In genomic region chr22:29327089-29327764, GRCh38 we compare ENCODE assay signal across 19 cellular contexts. TPM values are rescaled to one million over a fixed set of nuclear protein-coding genes. Genes with fewer than 3 reads are reported as not detected.
DNase-seq lines count a peak whose midpoint lies in the region; ATAC-seq and TF ChIP-seq lines count a peak whose summit lies in the region.
"Had no signal": no experiment of that assay in that cellular context is flagged by ENCODE, and none has a peak within 500 bp of the region (broad histone marks: within the 10 kb centered on the region; RNA-seq: fewer than 3 reads in every experiment).

No MANE protein-coding gene starts in this region.

- H3K9me3 Mint-ChIP-seq in MCF 10A (ENCODE audit: unreplicated experiment): no peaks in the 10 kb centered on the region
- H3K9me3 Mint-ChIP-seq: HFFc6 had no signal

- DNase-seq in sciatic nerve (ENCODE audit: low spot score): no peak
- no peak for DNase-seq in MCF 10A (ENCODE audit: unreplicated experiment)
- no peak for DNase-seq in SHP77 (lab: John Stamatoyannopoulos, UW)
- no peak for DNase-seq in iPS-NIHi11 (ENCODE audit: low spot score)
- DNase-seq: DMS79 treated with DMSO at 0.1 percent for 48 hours, HFFc6, KG1, NCI-H1417, NCI-H187, NCI-H2227 treated with DMSO at 0.1 percent for 48 hours, NCI-H510A treated with DMSO at 0.1 percent for 48 hours, NCI-H774, OCI-M1 had no signal

- BruUV-seq in MCF 10A (replicated peaks; lab: Mats Ljungman, UMichigan): no TSS peak

- intact Hi-C loops in sciatic nerve (cut with DNase I): no loop called here
- intact Hi-C loops in MCF 10A (cut with micrococcal nuclease): no loop called here

- peaks cover 59% of the 10 kb centered on the region for H3K4me1 ChIP-seq in BLaER1
- no peaks in the 10 kb centered on the region for H3K4me1 ChIP-seq in HEK293 (ENCODE audit: control insufficient read depth, insufficient read depth, low read length)

- H3K9me3 ChIP-seq in BLaER1 (no peaks in the 10 kb centered on the region), HEK293 (ENCODE audit: control insufficient read depth, insufficient read depth, low read depth, low read length) (no peaks in the 10 kb centered on the region)

- H4K20me1 ChIP-seq in BLaER1: no peaks in the 10 kb centered on the region

- H3K4me2 ChIP-seq in BLaER1: peak overlapping the region; percentile 79

- POLR2A ChIA-PET in HEK293 (lab: Yijun Ruan, JAX): no interaction called here
- POLR2A ChIA-PET in MCF 10A (lab: Yijun Ruan, JAX): interaction anchor here (2.6 kb wide), 1 partner anchor 19 kb away, joined by 11 read pairs; the partner anchor contains the start of gene GAS2L1

- H3K27ac Mint-ChIP-seq in MCF 10A (ENCODE audit: low read depth, unreplicated experiment): no peak overlapping the region
- H3K27ac Mint-ChIP-seq: HFFc6 had no signal

- H3K4me3 ChIP-seq in BLaER1 (no peak overlapping the region), HEK293 (ENCODE audit: low read depth, low read length) (no peak overlapping the region)

- TF ChIP-seq CTCF in HEK293 (tag by site-specific recombination; IDR thresholded peaks at IDR 0.05) (no peak), MCF 10A (IDR thresholded peaks at IDR 0.05; ENCODE audit: unreplicated experiment) (no peak)

- CTCF ChIA-PET in HEK293 (lab: Yijun Ruan, JAX) (interaction anchor here (0.8 to 2.3 kb wide), 2 partner anchors 8 to 10 kb away, joined by 3 to 7 read pairs; no protein-coding TSS in a partner anchor), MCF 10A (lab: Yijun Ruan, JAX) (interaction anchor here (0.6 to 0.7 kb wide), 2 partner anchors 144 to 1059 kb away, joined by 3 read pairs; no protein-coding TSS in a partner anchor)

- H3K4me1 Mint-ChIP-seq in MCF 10A (ENCODE audit: insufficient read depth, unreplicated experiment): peaks cover 5% of the 10 kb centered on the region
- H3K4me1 Mint-ChIP-seq: CD14-positive monocyte had no signal

- no peak overlapping the region for H3K4me3 Mint-ChIP-seq in MCF 10A (ENCODE audit: unreplicated experiment)
- H3K4me3 Mint-ChIP-seq: CD14-positive monocyte, HFFc6 had no signal

- H3K36me3 Mint-ChIP-seq in MCF 10A (ENCODE audit: insufficient read depth, unreplicated experiment): peaks cover 40% of the 10 kb centered on the region

- H3K27ac ChIP-seq in BLaER1: peak overlapping the region; percentile 84
- H3K27ac ChIP-seq in HEK293 (ENCODE audit: extremely low read depth, low read depth, low read length): no peak overlapping the region
- peak overlapping the region; percentile 38 for H3K27ac ChIP-seq in layer of hippocampus (ENCODE audit: low read depth, low read length)

- H3K9ac ChIP-seq in BLaER1: peak overlapping the region; percentile 68

- no peaks in the 10 kb centered on the region for H3K27me3 ChIP-seq in BLaER1
- no peaks in the 10 kb centered on the region for H3K27me3 ChIP-seq in layer of hippocampus (ENCODE audit: control insufficient read depth, insufficient read depth, low read length)

- H3K27me3 Mint-ChIP-seq in MCF 10A (ENCODE audit: insufficient read depth, unreplicated experiment): no peaks in the 10 kb centered on the region

- peaks cover 46% of the 10 kb centered on the region for H3K36me3 ChIP-seq in BLaER1
- peaks cover 0 to 65% of the 10 kb centered on the region in 2 experiments; a peak in 2 of 3 replicates for H3K36me3 ChIP-seq in HEK293 (ENCODE audit: control insufficient read depth in 2 of 2, insufficient read depth in 1 of 2, low read length in 2 of 2)

- ATAC-seq in sciatic nerve (peak; percentile 9), HG03025 (IDR thresholded peaks at IDR 0.05; ENCODE audit: low FRiP score, unreplicated experiment) (no peak)

TF ChIP-seq in HEK293, 187 proteins besides CTCF, POLR2A, EP300 and RAD21:
- TF ChIP-seq EGR2 (tag by site-specific recombination; IDR thresholded peaks at IDR 0.05; ENCODE audit: low read depth): peak; percentile 65; the same call in 1 of the 2 replicates
- no peak for TF ChIP-seq OVOL3 (tag by site-specific recombination; IDR thresholded peaks at IDR 0.05)
- TF ChIP-seq ZFHX2 (tag by site-specific recombination; conservative IDR thresholded peaks at IDR 0.05): peak; percentile 71
TF ChIP-seq in HEK293: peak in this region for 2.

RNA-seq across cellular contexts. Expression of gene RASL10A, which starts 11.7 kb away (rescaled TPM):
- total RNA-seq in sciatic nerve (2.2 TPM), MCF 10A (2022) (0.52 and 0.82 TPM in 2 replicates)
- total RNA-seq: A673 had no signal

RNA-seq across cellular contexts. Expression of gene GAS2L1, which starts 20.8 kb away (rescaled TPM):
- total RNA-seq in sciatic nerve: 31.8 TPM
- total RNA-seq in MCF 10A (2022): 15.3 and 17.2 TPM in 2 replicates

RNA-seq across cellular contexts. Expression of gene EWSR1, which starts 59.2 kb away (rescaled TPM):
- total RNA-seq in sciatic nerve (194 TPM), MCF 10A (2022) (403 and 486 TPM in 2 replicates)

RNA-seq across cellular contexts. Expression of gene RHBDD3, which starts 59.4 kb away (rescaled TPM):
- total RNA-seq in sciatic nerve (18.0 TPM), MCF 10A (2022) (32.5 and 48.0 TPM in 2 replicates)
